Comparison of ENCODE assay signal across 18 cellular contexts in the genomic region with DNA sequence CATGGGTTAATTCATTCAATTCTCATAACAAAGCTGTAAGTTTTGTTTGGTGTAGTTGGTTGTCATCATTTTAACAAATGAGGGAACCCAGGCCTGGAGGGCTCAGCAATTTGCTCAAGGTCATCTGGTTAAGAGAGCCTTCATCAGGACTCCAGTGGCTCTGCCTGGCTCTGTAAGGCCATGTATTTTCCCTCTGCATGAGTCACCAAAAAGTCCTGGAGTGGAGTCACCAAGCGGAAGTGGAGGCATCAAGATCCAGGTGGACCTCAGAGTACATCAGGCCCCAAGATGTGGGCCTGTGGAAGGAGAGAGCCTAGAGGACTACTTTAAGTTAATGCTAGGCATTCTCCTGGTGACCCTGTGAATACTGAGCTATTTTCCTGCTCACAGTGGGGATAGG. TPM values are rescaled to one million over a fixed set of nuclear protein-coding genes. Genes with fewer than 3 reads are reported as not detected.
A peak's percentile ranks its signal among the peaks of the same experiment; 100 is the strongest.
DNase-seq lines count a peak whose midpoint lies in the region; ATAC-seq and TF ChIP-seq lines count a peak whose summit lies in the region.
"Had no signal": no experiment of that assay in that cellular context is flagged by ENCODE, and none has a peak within 500 bp of the region (broad histone marks: within the 10 kb centered on the region; RNA-seq: fewer than 3 reads in every experiment).

No MANE protein-coding gene starts in this region.

- DNase-seq in BE2C (peak; percentile 33), HT1080 (ENCODE audit: low read depth) (peak; percentile 43), brain microvascular endothelial cell (peak; percentile 10), kidney glomerular epithelial cell (lab: John Stamatoyannopoulos, UW) (peak; percentile 45), esophagus muscularis mucosa (ENCODE audit: extremely low spot score) (no peak)
- no peak for DNase-seq in stimulated activated CD4-positive, alpha-beta T cell treated with anti-CD3 and anti-CD28 coated beads, Interleukin-1b, Interleukin-23, amount 100 ng/mL, for 48 hours
- DNase-seq: activated CD4-positive, alpha-beta T cell treated with anti-CD3 and anti-CD28 coated beads for 1 hour; activated gamma-delta T cell treated with Interleukin-2 at 50 U/mL for 16 hours; aorta; NCI-H1436 treated with DMSO at 0.1 percent for 48 hours; NCI-H345; nucleus accumbens; stimulated activated CD4-positive, alpha-beta T cell treated with anti-CD3 and anti-CD28 coated beads, Interleukin-4, amount 100 ng/mL, for 24 hours had no signal

- TF ChIP-seq POLR2A in esophagus muscularis mucosa (IDR thresholded peaks at IDR 0.05; ENCODE audit: low read depth) = no peak

- no peaks in the 10 kb centered on the region for H3K9me3 ChIP-seq in BE2C
- no peaks in the 10 kb centered on the region for H3K9me3 ChIP-seq in esophagus muscularis mucosa
- H3K9me3 ChIP-seq: suprapubic skin had no signal

- H3K4me1 ChIP-seq in BE2C (peaks cover 8% of the 10 kb centered on the region; the same call in 1 of the 2 replicates), esophagus muscularis mucosa (peaks cover 7 to 15% (median 10%) of the 10 kb centered on the region in 4 donors)
- H3K4me1 ChIP-seq: suprapubic skin had no signal

- TF ChIP-seq EP300 in esophagus muscularis mucosa (IDR thresholded peaks at IDR 0.05) = no peak

- in situ Hi-C loops in brain microvascular endothelial cell (cut with HindIII; ENCODE audit: low pct_ligation_motif_present, low sequenced_read_pairs) = loop anchor here (25.0 kb wide), 1 partner anchor 97 kb away; a partner anchor contains a TSS

- 100% methylated on average over 1 of the region's 1 CpG for WGBS in esophagus muscularis mucosa

- no peak for ATAC-seq in HG02970 (IDR thresholded peaks at IDR 0.05; ENCODE audit: low FRiP score, unreplicated experiment)
- ATAC-seq: sciatic nerve had no signal

- H3K36me3 ChIP-seq in BE2C (no peaks in the 10 kb centered on the region), brain microvascular endothelial cell (replicated peaks) (no peaks in the 10 kb centered on the region), esophagus muscularis mucosa (no peaks in the 10 kb centered on the region)
- H3K36me3 ChIP-seq: suprapubic skin had no signal

- H3K4me3 ChIP-seq in BE2C (ENCODE audit: low read depth, low read length) (no peak overlapping the region), brain microvascular endothelial cell (ENCODE audit: low read depth, low read length) (no peak overlapping the region), esophagus muscularis mucosa (no peak overlapping the region)
- H3K4me3 ChIP-seq: hepatocyte, suprapubic skin had no signal

- peak overlapping the region; percentile 55 for H3K27ac ChIP-seq in brain microvascular endothelial cell
- H3K27ac ChIP-seq in esophagus muscularis mucosa (replicated peaks in 1 of 4) = no peak overlapping the region
- H3K27ac ChIP-seq: hepatocyte, HL-60, suprapubic skin had no signal

- intact Hi-C loops in esophagus muscularis mucosa (cut with DNase I) = no loop called here

- TF ChIP-seq CTCF in BE2C (IDR thresholded peaks at IDR 0.05; ENCODE audit: low read depth, low read length) (no peak), brain microvascular endothelial cell (IDR thresholded peaks at IDR 0.05; ENCODE audit: low read depth, low read length, missing control alignments) (no peak), esophagus muscularis mucosa (IDR thresholded peaks at IDR 0.05) (no peak)

- H3K27me3 ChIP-seq in BE2C (no peaks in the 10 kb centered on the region), brain microvascular endothelial cell (replicated peaks) (no peaks in the 10 kb centered on the region), esophagus muscularis mucosa (no peaks in the 10 kb centered on the region)
- H3K27me3 ChIP-seq: hepatocyte, suprapubic skin had no signal

RNA-seq across cellular contexts. Expression of a gene that starts 30.0 kb away (rescaled TPM):
- 10.3 TPM for polyA plus RNA-seq in BE2C (2012; ENCODE audit: insufficient read depth, insufficient read length, low read depth)
- 31.8 and 33.6 TPM in 2 replicates for total RNA-seq in HT1080 (2014; rRNA removed; shearing (Covaris generic))
- 8.6 and 11.2 TPM in 2 replicates for polyA plus RNA-seq in HT1080 (2015; cell fraction: cytosol; rRNA removed)
- 25.2 TPM in 2 replicates for polyA plus RNA-seq in HT1080 (2015; cell fraction: nucleus; rRNA removed)
- total RNA-seq in esophagus muscularis mucosa = 10 to 100 TPM; 20.6 to 26.6 (median 24.2) TPM

Comparison
In these comparisons a context has a peak if more than half of its experiments do, and no peak if none do; other contexts are left out.
1. DNase-seq: peak in BE2C (single experiment), HT1080 (single experiment), brain microvascular endothelial cell (single experiment) and kidney glomerular epithelial cell (single experiment); none in esophagus muscularis mucosa (single experiment) and stimulated activated CD4-positive, alpha-beta T cell treated with anti-CD3 and anti-CD28 coated beads, Interleukin-1b, Interleukin-23, amount 100 ng/mL, for 48 hours (single experiment).